In genomic region chr4:7165874-7166201, GRCh38 we compare ENCODE assay signal across 22 cellular contexts. TPM values are rescaled to one million over a fixed set of nuclear protein-coding genes. Genes with fewer than 3 reads are reported as not detected.
"Had no signal": no experiment of that assay in that cellular context is flagged by ENCODE, and none has a peak within 500 bp of the region (broad histone marks: within the 10 kb centered on the region; RNA-seq: fewer than 3 reads in every experiment).

No MANE protein-coding gene starts in this region.

- H3K36me3 ChIP-seq: colonic mucosa, gastrocnemius medialis, left ventricle myocardium inferior, neural progenitor cell, ovary, spleen, thyroid gland had no signal

- H3K27ac ChIP-seq: colonic mucosa, gastrocnemius medialis, left ventricle myocardium inferior, neural progenitor cell, ovary, spleen, thyroid gland had no signal

- H3K4me2 ChIP-seq: neural progenitor cell had no signal

- H3K4me3 ChIP-seq: colonic mucosa, gastrocnemius medialis, left ventricle myocardium inferior, mucosa of descending colon, neural progenitor cell, ovary, spleen, thyroid gland had no signal

- ATAC-seq: activated naive CD8-positive, alpha-beta T cell treated with anti-CD3 and anti-CD28 coated beads, Interleukin-2, amount 50 U/mL, for 24 hours; gastrocnemius medialis; mucosa of descending colon; stimulated activated memory B cell treated with anti-CD40 and anti-IgM and Interleukin-4, amounts not matched to agents 10 μg/mL and 1 μg/mL and 100 μg/mL, for 72 hours had no signal

- DNase-seq: activated CD4-positive, alpha-beta T cell treated with anti-CD3 and anti-CD28 coated beads, Interleukin-2, amount 10 ng/mL, durations not matched to agents 7 days and 5 days; activated CD4-positive, CD25-positive, alpha-beta regulatory T cell; activated CD8-positive, alpha-beta memory T cell treated with anti-CD3 and anti-CD28 coated beads for 24 hours; activated naive CD4-positive, alpha-beta T cell treated with Interleukin-2 at 50 U/mL for 16 hours; activated naive CD8-positive, alpha-beta T cell treated with anti-CD3 and anti-CD28 coated beads, Interleukin-2, amount 50 U/mL, for 24 hours; anterior cingulate cortex; central memory CD4-positive, alpha-beta T cell; colonic mucosa; gastrocnemius medialis; kidney; left ventricle myocardium inferior; mucosa of descending colon; naive B cell; stimulated activated CD4-positive, alpha-beta T cell treated with anti-CD3 and anti-CD28 coated beads, Interleukin-4, amount 100 ng/mL, for 4 hours; T1000; thyroid gland had no signal

- H2AFZ ChIP-seq: neural progenitor cell had no signal

- H3K9me3 ChIP-seq: colonic mucosa, gastrocnemius medialis, left ventricle myocardium inferior, mucosa of descending colon, ovary, spleen, thyroid gland had no signal

- H3K4me1 ChIP-seq: colonic mucosa, gastrocnemius medialis, left ventricle myocardium inferior had no signal

- H3K27me3 ChIP-seq: colonic mucosa, gastrocnemius medialis, neural progenitor cell, ovary, spleen, thyroid gland had no signal

RNA-seq across cellular contexts. Expression of gene SORCS2, which starts 26.5 kb away (rescaled TPM):
- total RNA-seq: activated CD4-positive, alpha-beta T cell treated with anti-CD3 and anti-CD28 coated beads, Interleukin-2, amount 10 ng/mL, durations not matched to agents 7 days and 5 days; pulmonary artery endothelial cell; T-helper 1 cell treated with Interleukin-12 subunit alpha and Interleukin-12 subunit beta and Interleukin-4 antibody, amounts not matched to agents 30 ng/mL and 1 ng/mL, for 36 hours had no signal
